8 cellular contexts compared by ENCODE assay signal in the genomic region with DNA sequence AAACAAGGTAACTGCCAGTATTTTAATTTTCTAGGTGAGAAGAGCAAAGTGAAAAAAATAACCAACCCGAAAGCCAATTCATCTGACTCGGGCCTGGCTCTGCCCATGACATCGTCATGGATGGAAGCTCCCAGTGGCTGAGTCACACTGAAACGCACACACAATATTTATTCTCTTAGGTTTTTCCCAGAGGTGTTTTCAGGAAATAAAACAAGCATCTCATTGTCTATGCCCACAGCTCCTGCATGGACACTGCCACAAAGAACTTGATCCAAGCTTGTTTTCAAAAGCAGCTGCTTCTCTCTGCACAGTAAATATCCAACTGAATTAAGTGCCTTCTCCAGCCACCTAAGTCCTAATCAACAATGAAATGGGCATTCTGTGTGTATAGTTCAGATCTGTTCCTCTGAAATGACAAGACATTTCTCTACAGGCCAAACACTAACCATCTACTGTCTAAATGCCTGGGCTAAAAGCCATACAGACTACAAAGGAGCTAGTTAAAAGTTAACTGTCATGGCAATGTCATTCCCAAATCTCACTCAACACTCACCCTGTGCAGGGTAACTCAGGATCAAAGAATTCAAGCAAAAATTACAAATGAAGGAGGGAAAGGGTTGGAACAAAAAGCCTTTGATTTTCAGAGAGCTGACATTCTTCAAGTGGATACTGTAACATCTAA.
DNase-seq lines count a peak whose midpoint lies in the region; ATAC-seq, FAIRE-seq and TF ChIP-seq lines count a peak whose summit lies in the region.

No MANE protein-coding gene starts in this region.

- H3K4me1 ChIP-seq in HCT116 (ENCODE audit: control insufficient read depth in 1 of 2, insufficient read depth in 2 of 2, low read length in 2 of 2), result peaks cover 19 to 27% of the 10 kb centered on the region in 2 experiments
- H3K4me1 ChIP-seq in cardiac muscle cell (ENCODE audit: low read depth), result no peaks in the 10 kb centered on the region

- no peaks in the 10 kb centered on the region for H4K20me1 ChIP-seq in HCT116 (ENCODE audit: insufficient read depth)

- no TSS peak for BruUV-seq in HCT116 (replicated peaks; lab: Mats Ljungman, UMichigan)

- H3K27ac ChIP-seq in HCT116 (ENCODE audit: low read depth, low read length) (peak overlapping the region; percentile 45; the same call in 1 of the 2 replicates), cardiac muscle cell (peak overlapping the region; percentile 37)

- peak overlapping the region; percentile 32; the same call in 1 of the 2 replicates for H3K9ac ChIP-seq in HCT116 (ENCODE audit: low read length)

- H3K9me2 ChIP-seq in HCT116 (ENCODE audit: insufficient read depth), result no peaks in the 10 kb centered on the region

- DNase-seq in HCT116 (ENCODE audit: low read depth, low spot score), result peak; percentile 57
- DNase-seq in RCC 7860 (ENCODE audit: low spot score), result peak; percentile 81
- peak in 1 of 2 donors; percentile 30 for DNase-seq in cardiac muscle cell (ENCODE audit: low read depth in 1 of 2, low spot score in 1 of 2)
- DNase-seq in stromal cell of bone marrow (ENCODE audit: low read depth), result peak; percentile 38
- DNase-seq in T1000 (lab: John Stamatoyannopoulos, UW), result no peak
- DNase-seq in activated T-cell treated with anti-CD3 and anti-CD28 coated beads, Interleukin-2, amount 50 U/mL, for 1 hour, result no peak
- DNase-seq in stimulated activated CD4-positive, alpha-beta T cell treated with anti-CD3 and anti-CD28 coated beads, Interleukin-2, amount 100 ng/mL, for 48 hours, result no peak

- no peak for TF ChIP-seq POLR2A in HCT116 (IDR thresholded peaks at IDR 0.05; ENCODE audit: borderline replicate concordance, extremely low read depth, insufficient read depth, insufficient read length)

- intact Hi-C loops in HCT116 (cut with micrococcal nuclease), result no loop called here

- FAIRE-seq in RCC 7860 (lab: Jason Lieb, UNC), result peak; percentile 92

- no peak overlapping the region for H2AFZ ChIP-seq in HCT116 (ENCODE audit: low read depth, low read length, poor library complexity, severe bottlenecking)

- POLR2A ChIA-PET in HCT116 (lab: Charles Lee), result no interaction called here

- no peaks in the 10 kb centered on the region for H3K36me3 ChIP-seq in HCT116 (ENCODE audit: control insufficient read depth in 1 of 2, insufficient read depth in 2 of 2, low read length in 2 of 2)
- no peaks in the 10 kb centered on the region for H3K36me3 ChIP-seq in cardiac muscle cell

- RAD21 ChIA-PET in HCT116 (lab: Charles Lee; ENCODE audit: low non-redundant PET in 1 of 2, low total read pairs in 2 of 2, uncharacterized antibody in 2 of 2, unreplicated experiment in 2 of 2), result interaction anchor here in 1 of 2 experiments (0.6 kb wide), 1 partner anchor 15 kb away, joined by 3 read pairs; no protein-coding TSS in a partner anchor

- CTCF ChIA-PET in HCT116 (lab: Charles Lee), result interaction anchor here (1.0 kb wide), 1 partner anchor 123 kb away, joined by 3 read pairs; no protein-coding TSS in a partner anchor

- peaks cover 30% of the 10 kb centered on the region for H3K79me2 ChIP-seq in HCT116 (ENCODE audit: insufficient read depth, low read length)

- peak; percentile 82 for ATAC-seq in HCT116
- ATAC-seq in GM21423 (IDR thresholded peaks at IDR 0.05; ENCODE audit: unreplicated experiment), result no peak

- TF ChIP-seq CTCF in HCT116 (IDR thresholded peaks at IDR 0.05 in 2 of 3, conservative IDR thresholded peaks at IDR 0.05 in 1 of 3; ENCODE audit: borderline replicate concordance in 1 of 3, insufficient read depth in 1 of 3, low read depth in 2 of 3, low read length in 2 of 3), result no peak
- no peak for TF ChIP-seq CTCF in cardiac muscle cell (IDR thresholded peaks at IDR 0.05; ENCODE audit: low read depth, low read length)

- peak overlapping the region; percentile 47 for H3K4me2 ChIP-seq in HCT116 (ENCODE audit: low read length)

- H3K27me3 ChIP-seq in HCT116 (ENCODE audit: insufficient read depth, low read length) (no peaks in the 10 kb centered on the region), cardiac muscle cell (no peaks in the 10 kb centered on the region)

- no peaks in the 10 kb centered on the region for H3K9me3 ChIP-seq in HCT116 (ENCODE audit: control insufficient read depth in 1 of 2, insufficient read depth in 1 of 2, low read depth in 1 of 2, low read length in 2 of 2)
- H3K9me3 ChIP-seq in cardiac muscle cell (ENCODE audit: low read depth), result no peaks in the 10 kb centered on the region

- H3K4me3 ChIP-seq in HCT116 (replicated peaks in 1 of 2; ENCODE audit: low read depth in 1 of 2, low read length in 2 of 2), result no peak overlapping the region
- H3K4me3 ChIP-seq in cardiac muscle cell, result no peak overlapping the region

- no peak for TF ChIP-seq RAD21 in HCT116 (IDR thresholded peaks at IDR 0.05; ENCODE audit: low read depth)

TF ChIP-seq in HCT116, 20 proteins besides CTCF, POLR2A, EP300 and RAD21:
- TF ChIP-seq JUND (IDR thresholded peaks at IDR 0.05) (peak; percentile 40; the same call in 1 of the 2 replicates), FOSL1 (IDR thresholded peaks at IDR 0.05; ENCODE audit: low read depth) (peak; percentile 22; the same call in 1 of the 2 replicates), ELF1 (IDR thresholded peaks at IDR 0.05; ENCODE audit: borderline replicate concordance, low read depth) (no peak), SIN3A (IDR thresholded peaks at IDR 0.05; ENCODE audit: low read depth) (peak; percentile 47), CEBPB (IDR thresholded peaks at IDR 0.05; ENCODE audit: low read depth) (no peak), SP1 (IDR thresholded peaks at IDR 0.05; ENCODE audit: low read depth) (peak; percentile 29; the same call in 1 of the 2 replicates)
- TF ChIP-seq, protein P1, sequence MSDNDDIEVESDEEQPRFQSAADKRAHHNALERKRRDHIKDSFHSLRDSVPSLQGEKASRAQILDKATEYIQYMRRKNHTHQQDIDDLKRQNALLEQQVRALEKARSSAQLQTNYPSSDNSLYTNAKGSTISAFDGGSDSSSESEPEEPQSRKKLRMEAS (IDR thresholded peaks at IDR 0.05), result peak; percentile 22; the same call in 1 of the 2 replicates

Comparison
In these comparisons a context has a peak if more than half of its experiments do, and no peak if none do; other contexts are left out.
1. DNase-seq: peak in HCT116 (single experiment), RCC 7860 (single experiment) and stromal cell of bone marrow (single experiment); none in T1000 (single experiment), activated T-cell treated with anti-CD3 and anti-CD28 coated beads, Interleukin-2, amount 50 U/mL, for 1 hour (single experiment) and stimulated activated CD4-positive, alpha-beta T cell treated with anti-CD3 and anti-CD28 coated beads, Interleukin-2, amount 100 ng/mL, for 48 hours (0 of 2).